Comparison of ENCODE assay signal across 18 cellular contexts in genomic region chr2:242075163-242075562, GRCh38.
A peak's percentile ranks its signal among the peaks of the same experiment; 100 is the strongest.
DNase-seq lines count a peak whose midpoint lies in the region; ATAC-seq and TF ChIP-seq lines count a peak whose summit lies in the region.
"Had no signal": no experiment of that assay in that cellular context is flagged by ENCODE, and none has a peak within 500 bp of the region (broad histone marks: within the 10 kb centered on the region; RNA-seq: fewer than 3 reads in every experiment).

No MANE protein-coding gene starts in this region.

- intact Hi-C loops in left cardiac atrium (cut with DNase I): no loop called here
- intact Hi-C loops in left ventricle myocardium inferior (cut with micrococcal nuclease): no loop called here
- intact Hi-C loops in testis (cut with DNase I; ENCODE audit: low total_unique reads): no loop called here
- intact Hi-C loops in activated naive CD4-positive, alpha-beta T cell treated with anti-CD3 and anti-CD28 coated beads for 36 hours (cut with micrococcal nuclease): no loop called here
- intact Hi-C loops in CD14-positive monocyte (cut with micrococcal nuclease): no loop called here

- H3K36me3 ChIP-seq in left ventricle myocardium inferior (no peaks in the 10 kb centered on the region), testis (ENCODE audit: low read depth, missing control alignments) (no peaks in the 10 kb centered on the region)

- peaks cover 3% of the 10 kb centered on the region for H3K27me3 Mint-ChIP-seq in activated naive CD4-positive, alpha-beta T cell treated with anti-CD3 and anti-CD28 coated beads for 36 hours (ENCODE audit: low read depth)
- peaks cover 5 to 10% (median 7%) of the 10 kb centered on the region in 3 donors for H3K27me3 Mint-ChIP-seq in CD14-positive monocyte (ENCODE audit: low read depth in 3 of 3)

- CTCF ChIA-PET in activated naive CD4-positive, alpha-beta T cell treated with anti-CD3 and anti-CD28 coated beads for 36 hours (lab: Charles Lee): no interaction called here

- no peaks in the 10 kb centered on the region for H3K36me3 Mint-ChIP-seq in activated naive CD4-positive, alpha-beta T cell treated with anti-CD3 and anti-CD28 coated beads for 36 hours (ENCODE audit: low read depth)
- no peaks in the 10 kb centered on the region for H3K36me3 Mint-ChIP-seq in CD14-positive monocyte
- H3K36me3 Mint-ChIP-seq: activated naive CD4-positive, alpha-beta T cell treated with anti-CD3 and anti-CD28 coated beads, Interleukin-2, amount 10 ng/mL, durations not matched to agents 7 days and 5 days; IgD-negative memory B cell; T-cell had no signal

- H3K4me3 Mint-ChIP-seq in activated naive CD4-positive, alpha-beta T cell treated with anti-CD3 and anti-CD28 coated beads for 36 hours: no peak overlapping the region
- peak overlapping the region in 1 of 2 donors; percentile 18 for H3K4me3 Mint-ChIP-seq in CD14-positive monocyte
- H3K4me3 Mint-ChIP-seq: activated naive CD4-positive, alpha-beta T cell treated with anti-CD3 and anti-CD28 coated beads, Interleukin-2, amount 10 ng/mL, durations not matched to agents 7 days and 5 days; IgD-negative memory B cell; T-cell had no signal

- DNase-seq in left cardiac atrium: no peak
- no peak for DNase-seq in left ventricle myocardium inferior
- DNase-seq in SW480 (ENCODE audit: low spot score): peak; percentile 74
- peak; percentile 37 for DNase-seq in fibroblast of mammary gland (ENCODE audit: low read depth)
- peak; percentile 56 for DNase-seq in testis
- no peak for DNase-seq in substantia nigra (lab: John Stamatoyannopoulos, UW)
- DNase-seq in activated naive CD4-positive, alpha-beta T cell treated with anti-CD3 and anti-CD28 coated beads for 36 hours: no peak
- DNase-seq in CD14-positive monocyte (ENCODE audit: low spot score): no peak
- DNase-seq: 8988T; activated naive CD4-positive, alpha-beta T cell treated with anti-CD3 and anti-CD28 coated beads, Interleukin-2, amount 10 ng/mL, durations not matched to agents 7 days and 5 days; cerebellar nuclear complex; hippocampal formation; NCI-H524; retina; stimulated activated CD4-positive, alpha-beta T cell treated with anti-CD3 and anti-CD28 coated beads, Interleukin-4, amount 100 ng/mL, for 4 hours; T-cell had no signal

- H3K4me1 ChIP-seq in left ventricle myocardium inferior: peaks cover 24% of the 10 kb centered on the region
- peaks cover 19% of the 10 kb centered on the region for H3K4me1 ChIP-seq in testis

- 31 to 45% methylated on average over 2 of the region's 2 CpGs for WGBS in testis, 2 donors

- H3K4me3 ChIP-seq in left ventricle myocardium inferior (no peak overlapping the region), fibroblast of mammary gland (ENCODE audit: control insufficient read depth, low read depth, low read length) (no peak overlapping the region), testis (no peak overlapping the region)
- H3K4me3 ChIP-seq: lung had no signal

- TF ChIP-seq CTCF in left ventricle myocardium inferior (IDR thresholded peaks at IDR 0.05; ENCODE audit: borderline replicate concordance) (no peak), fibroblast of mammary gland (conservative IDR thresholded peaks at IDR 0.05; ENCODE audit: control insufficient read depth, insufficient read depth, low read depth, low read length) (no peak), testis (IDR thresholded peaks at IDR 0.05) (no peak), CD14-positive monocyte (IDR thresholded peaks at IDR 0.05) (no peak)

- H3K27ac ChIP-seq in left ventricle myocardium inferior (replicated peaks) (no peak overlapping the region), testis (no peak overlapping the region), substantia nigra (ENCODE audit: low read depth, low read length, poor library complexity, severe bottlenecking) (no peak overlapping the region)

- no peak overlapping the region for H3K27ac Mint-ChIP-seq in activated naive CD4-positive, alpha-beta T cell treated with anti-CD3 and anti-CD28 coated beads for 36 hours
- H3K27ac Mint-ChIP-seq in CD14-positive monocyte: no peak overlapping the region
- H3K27ac Mint-ChIP-seq: activated naive CD4-positive, alpha-beta T cell treated with anti-CD3 and anti-CD28 coated beads, Interleukin-2, amount 10 ng/mL, durations not matched to agents 7 days and 5 days; IgD-negative memory B cell; T-cell had no signal

- H3K9me3 ChIP-seq in left ventricle myocardium inferior (replicated peaks): no peaks in the 10 kb centered on the region
- H3K9me3 ChIP-seq in testis: no peaks in the 10 kb centered on the region

- H3K4me1 Mint-ChIP-seq in activated naive CD4-positive, alpha-beta T cell treated with anti-CD3 and anti-CD28 coated beads for 36 hours (ENCODE audit: low read depth): no peaks in the 10 kb centered on the region
- peaks cover 15% of the 10 kb centered on the region for H3K4me1 Mint-ChIP-seq in CD14-positive monocyte
- H3K4me1 Mint-ChIP-seq: activated naive CD4-positive, alpha-beta T cell treated with anti-CD3 and anti-CD28 coated beads, Interleukin-2, amount 10 ng/mL, durations not matched to agents 7 days and 5 days; T-cell had no signal

- ATAC-seq in left cardiac atrium: peak; percentile 26 to 27
- ATAC-seq: T-cell had no signal

- TF ChIP-seq POLR2A in testis (IDR thresholded peaks at IDR 0.05): no peak

- no peaks in the 10 kb centered on the region for H3K9me3 Mint-ChIP-seq in activated naive CD4-positive, alpha-beta T cell treated with anti-CD3 and anti-CD28 coated beads for 36 hours
- H3K9me3 Mint-ChIP-seq in CD14-positive monocyte: no peaks in the 10 kb centered on the region
- H3K9me3 Mint-ChIP-seq: activated naive CD4-positive, alpha-beta T cell treated with anti-CD3 and anti-CD28 coated beads, Interleukin-2, amount 10 ng/mL, durations not matched to agents 7 days and 5 days; IgD-negative memory B cell; T-cell had no signal

- H3K27me3 ChIP-seq in left ventricle myocardium inferior (ENCODE audit: low read depth): peaks cover 1% of the 10 kb centered on the region
- H3K27me3 ChIP-seq in testis: no peaks in the 10 kb centered on the region

Comparison
In these comparisons a context has a peak if more than half of its experiments do, and no peak if none do; other contexts are left out.
1. DNase-seq: peak in SW480 (single experiment), fibroblast of mammary gland (single experiment) and testis (single experiment); none in left cardiac atrium (single experiment), left ventricle myocardium inferior (single experiment), substantia nigra (0 of 49), activated naive CD4-positive, alpha-beta T cell treated with anti-CD3 and anti-CD28 coated beads for 36 hours (single experiment) and CD14-positive monocyte (single experiment).